ENCODE assay signal across 8 cellular contexts in genomic region chr12:48977290-48978281, GRCh38. TPM values are rescaled to one million over a fixed set of nuclear protein-coding genes. Genes with fewer than 3 reads are reported as not detected.
DNase-seq lines count a peak whose midpoint lies in the region; ATAC-seq and TF ChIP-seq lines count a peak whose summit lies in the region.

No MANE protein-coding gene starts in this region.

- H4K8ac ChIP-seq in mesenchymal stem cell (ENCODE audit: low read length) = no peak overlapping the region

- H3K18ac ChIP-seq in mesenchymal stem cell (ENCODE audit: low read depth in 1 of 2, low read length in 2 of 2) = no peak overlapping the region

- 27% methylated on average over 33 of the region's 50 CpGs for WGBS in mesenchymal stem cell

- H3K4me1 Mint-ChIP-seq in stimulated activated effector memory CD8-positive, alpha-beta T cell treated with anti-CD3 and anti-CD28 coated beads, Interleukin-12 subunit alpha, Interleukin-12 subunit beta, amount 100 ng/mL, for 72 hours = peaks cover 76% of the 10 kb centered on the region

- peak; percentile 59 for TF ChIP-seq CTCF in cardiac fibroblast (IDR thresholded peaks at IDR 0.05; ENCODE audit: low read depth, low read length)

- H3K36me3 ChIP-seq in mesenchymal stem cell (ENCODE audit: control insufficient read depth in 1 of 2, insufficient read depth in 2 of 2, low read depth in 1 of 2, low read length in 2 of 2) = no peaks in the 10 kb centered on the region

- H3K23ac ChIP-seq in mesenchymal stem cell (ENCODE audit: low read length in 2 of 2) = no peak overlapping the region

- no peak overlapping the region for H3K4ac ChIP-seq in mesenchymal stem cell (ENCODE audit: low read depth in 1 of 2, low read length in 2 of 2)

- no peak overlapping the region for H3K27ac ChIP-seq in mesenchymal stem cell (ENCODE audit: low read length, poor library complexity, severe bottlenecking)

- H2BK15ac ChIP-seq in mesenchymal stem cell (ENCODE audit: low read depth, poor library complexity, severe bottlenecking) = no peak overlapping the region

- H3K79me1 ChIP-seq in mesenchymal stem cell (replicated peaks; ENCODE audit: low read length, poor library complexity, severe bottlenecking) = no peaks in the 10 kb centered on the region

- H3K4me2 ChIP-seq in mesenchymal stem cell (ENCODE audit: low read length, poor library complexity, severe bottlenecking) = no peak overlapping the region

- peak overlapping the region; percentile 89 for H3K27ac Mint-ChIP-seq in stimulated activated effector memory CD8-positive, alpha-beta T cell treated with anti-CD3 and anti-CD28 coated beads, Interleukin-12 subunit alpha, Interleukin-12 subunit beta, amount 100 ng/mL, for 72 hours

- H3K4me1 ChIP-seq in mesenchymal stem cell (ENCODE audit: control insufficient read depth, insufficient read depth, low read depth, low read length) = peaks cover 47% of the 10 kb centered on the region

- ATAC-seq in stimulated activated effector memory CD8-positive, alpha-beta T cell treated with anti-CD3 and anti-CD28 coated beads, Interleukin-12 subunit alpha, Interleukin-12 subunit beta, amount 100 ng/mL, for 72 hours = peak; percentile 75
- ATAC-seq in GM18861 (IDR thresholded peaks at IDR 0.05; ENCODE audit: unreplicated experiment) = no peak

- no peaks in the 10 kb centered on the region for H3K9me3 Mint-ChIP-seq in stimulated activated effector memory CD8-positive, alpha-beta T cell treated with anti-CD3 and anti-CD28 coated beads, Interleukin-12 subunit alpha, Interleukin-12 subunit beta, amount 100 ng/mL, for 72 hours

- peaks cover 97 to 98% of the 10 kb centered on the region in 2 experiments for H3K27me3 ChIP-seq in mesenchymal stem cell (ENCODE audit: control insufficient read depth in 1 of 2, insufficient read depth in 1 of 2, low read length in 2 of 2)

- peak overlapping the region; percentile 80 for H3K4me3 Mint-ChIP-seq in stimulated activated effector memory CD8-positive, alpha-beta T cell treated with anti-CD3 and anti-CD28 coated beads, Interleukin-12 subunit alpha, Interleukin-12 subunit beta, amount 100 ng/mL, for 72 hours

- H2BK120ac ChIP-seq in mesenchymal stem cell (ENCODE audit: low read depth, low read length) = no peak overlapping the region

- peaks cover 14% of the 10 kb centered on the region for H3K36me3 Mint-ChIP-seq in stimulated activated effector memory CD8-positive, alpha-beta T cell treated with anti-CD3 and anti-CD28 coated beads, Interleukin-12 subunit alpha, Interleukin-12 subunit beta, amount 100 ng/mL, for 72 hours

- no peak overlapping the region for H3K14ac ChIP-seq in mesenchymal stem cell (ENCODE audit: low read length in 2 of 2)

- no peak overlapping the region for H4K91ac ChIP-seq in mesenchymal stem cell (ENCODE audit: low read length)

- peak; percentile 17 to 37 for DNase-seq in SHP77 (lab: John Stamatoyannopoulos, UW)
- no peak for DNase-seq in SHP77 treated with DMSO at 0.1 percent for 48 hours (lab: John Stamatoyannopoulos, UW)
- peak; percentile 86 for DNase-seq in HuH-7 (ENCODE audit: low spot score)
- DNase-seq in activated CD4-positive, CD25-positive, alpha-beta regulatory T cell treated with anti-CD3 and anti-CD28 coated beads, Interleukin-2, amount 50 U/mL, for 16 hours (ENCODE audit: low read depth, low spot score) = peak; percentile 61
- DNase-seq in cardiac fibroblast (ENCODE audit: low read depth in 2 of 2) = peak; percentile 45 to 51
- peak; percentile 62 for DNase-seq in mesenchymal stem cell
- DNase-seq in stimulated activated effector memory CD8-positive, alpha-beta T cell treated with anti-CD3 and anti-CD28 coated beads, Interleukin-12 subunit alpha, Interleukin-12 subunit beta, amount 100 ng/mL, for 72 hours (ENCODE audit: low spot score in 2 of 2) = peak; percentile 81 to 90

- H2BK12ac ChIP-seq in mesenchymal stem cell (ENCODE audit: low read length in 2 of 2) = no peak overlapping the region

- no peaks in the 10 kb centered on the region for H3K9me3 ChIP-seq in mesenchymal stem cell (ENCODE audit: control insufficient read depth, low read length)

- H2AFZ ChIP-seq in mesenchymal stem cell (ENCODE audit: low read depth, low read length) = no peak overlapping the region

- no peak overlapping the region for H3K4me3 ChIP-seq in cardiac fibroblast (replicated peaks in 1 of 2; ENCODE audit: low read depth in 2 of 2, low read length in 2 of 2)
- H3K4me3 ChIP-seq in mesenchymal stem cell (ENCODE audit: insufficient read depth in 1 of 2, low read depth in 1 of 2, low read length in 2 of 2) = no peak overlapping the region

- no peak overlapping the region for H2AK5ac ChIP-seq in mesenchymal stem cell (ENCODE audit: low read length, severe bottlenecking)

- no peak overlapping the region for H3K9ac ChIP-seq in mesenchymal stem cell (ENCODE audit: low read length)

- no peak overlapping the region for H2BK5ac ChIP-seq in mesenchymal stem cell (ENCODE audit: low read depth, low read length, poor library complexity, severe bottlenecking)

RNA-seq across cellular contexts. Expression of gene WNT1, which starts 0.5 kb away (rescaled TPM):
- not detected for polyA plus RNA-seq in mesenchymal stem cell (2013, experiment 1 of 2)
- polyA plus RNA-seq in mesenchymal stem cell (2013, experiment 2 of 2) = not detected

RNA-seq across cellular contexts. Expression of gene WNT10B, which starts 6.1 kb away (rescaled TPM):
- polyA plus RNA-seq in mesenchymal stem cell (2013, experiment 1 of 2) = 0.11 TPM
- 0.04 TPM for polyA plus RNA-seq in mesenchymal stem cell (2013, experiment 2 of 2)

RNA-seq across cellular contexts. Expression of gene ARF3, which starts 20.3 kb away (rescaled TPM):
- 112 TPM for polyA plus RNA-seq in mesenchymal stem cell (2013, experiment 1 of 2)
- 114 TPM for polyA plus RNA-seq in mesenchymal stem cell (2013, experiment 2 of 2)

RNA-seq across cellular contexts. Expression of gene DDN, which starts 21.6 kb away (rescaled TPM):
- 0.17 TPM for polyA plus RNA-seq in mesenchymal stem cell (2013, experiment 1 of 2)
- polyA plus RNA-seq in mesenchymal stem cell (2013, experiment 2 of 2) = 0.19 TPM

RNA-seq across cellular contexts. Expression of gene PRKAG1, which starts 41.0 kb away (rescaled TPM):
- 62.2 TPM for polyA plus RNA-seq in mesenchymal stem cell (2013, experiment 1 of 2)
- polyA plus RNA-seq in mesenchymal stem cell (2013, experiment 2 of 2) = 63.2 TPM
